In genomic region chr17:6683730-6684459, GRCh38 we compare ENCODE assay signal across 1 cellular context.
TF ChIP-seq lines count a peak whose summit lies in the region.

No MANE protein-coding gene starts in this region.

TF ChIP-seq in HepG2, 621 proteins besides CTCF, POLR2A, EP300 and RAD21 (continues in another document):
- no peak for TF ChIP-seq ZNF382 (CRISPR knock-in tag; IDR thresholded peaks at IDR 0.05; ENCODE audit: borderline replicate concordance)
- TF ChIP-seq MED8 (CRISPR knock-in tag; IDR thresholded peaks at IDR 0.05; ENCODE audit: insufficient replicate concordance): no peak
- TF ChIP-seq, protein P1, sequence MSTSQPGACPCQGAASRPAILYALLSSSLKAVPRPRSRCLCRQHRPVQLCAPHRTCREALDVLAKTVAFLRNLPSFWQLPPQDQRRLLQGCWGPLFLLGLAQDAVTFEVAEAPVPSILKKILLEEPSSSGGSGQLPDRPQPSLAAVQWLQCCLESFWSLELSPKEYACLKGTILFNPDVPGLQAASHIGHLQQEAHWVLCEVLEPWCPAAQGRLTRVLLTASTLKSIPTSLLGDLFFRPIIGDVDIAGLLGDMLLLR (CRISPR knock-in tag; IDR thresholded peaks at IDR 0.05): 0 out of 2 replicates have a peak, but pooled peaks have one; percentile 19
- no peak for TF ChIP-seq ZNF775 (CRISPR knock-in tag; IDR thresholded peaks at IDR 0.05; ENCODE audit: borderline replicate concordance)
- TF ChIP-seq TFE3 (CRISPR knock-in tag; IDR thresholded peaks at IDR 0.05): no peak
- TF ChIP-seq HNRNPH1 (optimal IDR thresholded peaks at IDR 0.05; ENCODE audit: low read depth, low read length): peak; percentile 45
- no peak for TF ChIP-seq RNF2 (conservative IDR thresholded peaks at IDR 0.05; ENCODE audit: low read depth)
- TF ChIP-seq ZNF83 (CRISPR knock-in tag; IDR thresholded peaks at IDR 0.05; ENCODE audit: borderline replicate concordance): 0 out of 2 replicates have a peak, but pooled peaks have one; percentile 21
- TF ChIP-seq, protein P2, sequence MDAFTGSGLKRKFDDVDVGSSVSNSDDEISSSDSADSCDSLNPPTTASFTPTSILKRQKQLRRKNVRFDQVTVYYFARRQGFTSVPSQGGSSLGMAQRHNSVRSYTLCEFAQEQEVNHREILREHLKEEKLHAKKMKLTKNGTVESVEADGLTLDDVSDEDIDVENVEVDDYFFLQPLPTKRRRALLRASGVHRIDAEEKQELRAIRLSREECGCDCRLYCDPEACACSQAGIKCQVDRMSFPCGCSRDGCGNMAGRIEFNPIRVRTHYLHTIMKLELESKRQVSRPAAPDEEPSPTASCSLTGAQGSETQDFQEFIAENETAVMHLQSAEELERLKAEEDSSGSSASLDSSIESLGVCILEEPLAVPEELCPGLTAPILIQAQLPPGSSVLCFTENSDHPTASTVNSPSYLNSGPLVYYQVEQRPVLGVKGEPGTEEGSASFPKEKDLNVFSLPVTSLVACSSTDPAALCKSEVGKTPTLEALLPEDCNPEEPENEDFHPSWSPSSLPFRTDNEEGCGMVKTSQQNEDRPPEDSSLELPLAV (CRISPR knock-in tag; conservative IDR thresholded peaks at IDR 0.05; ENCODE audit: low read depth): no peak
- TF ChIP-seq, protein P3, sequence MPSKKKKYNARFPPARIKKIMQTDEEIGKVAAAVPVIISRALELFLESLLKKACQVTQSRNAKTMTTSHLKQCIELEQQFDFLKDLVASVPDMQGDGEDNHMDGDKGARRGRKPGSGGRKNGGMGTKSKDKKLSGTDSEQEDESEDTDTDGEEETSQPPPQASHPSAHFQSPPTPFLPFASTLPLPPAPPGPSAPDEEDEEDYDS (CRISPR knock-in tag; IDR thresholded peaks at IDR 0.05): no peak
- no peak for TF ChIP-seq KAT8 (CRISPR knock-in tag; IDR thresholded peaks at IDR 0.05)
- TF ChIP-seq ZBTB10 (CRISPR knock-in tag; IDR thresholded peaks at IDR 0.05; ENCODE audit: borderline replicate concordance): no peak
- TF ChIP-seq ZNF7 (CRISPR knock-in tag; IDR thresholded peaks at IDR 0.05): no peak
- no peak for TF ChIP-seq IRF2 (CRISPR knock-in tag; IDR thresholded peaks at IDR 0.05)
- peak; percentile 26; the same call in 1 of the 2 replicates for TF ChIP-seq ZNF333 (CRISPR knock-in tag; IDR thresholded peaks at IDR 0.05; ENCODE audit: borderline replicate concordance)
- TF ChIP-seq, protein P4, sequence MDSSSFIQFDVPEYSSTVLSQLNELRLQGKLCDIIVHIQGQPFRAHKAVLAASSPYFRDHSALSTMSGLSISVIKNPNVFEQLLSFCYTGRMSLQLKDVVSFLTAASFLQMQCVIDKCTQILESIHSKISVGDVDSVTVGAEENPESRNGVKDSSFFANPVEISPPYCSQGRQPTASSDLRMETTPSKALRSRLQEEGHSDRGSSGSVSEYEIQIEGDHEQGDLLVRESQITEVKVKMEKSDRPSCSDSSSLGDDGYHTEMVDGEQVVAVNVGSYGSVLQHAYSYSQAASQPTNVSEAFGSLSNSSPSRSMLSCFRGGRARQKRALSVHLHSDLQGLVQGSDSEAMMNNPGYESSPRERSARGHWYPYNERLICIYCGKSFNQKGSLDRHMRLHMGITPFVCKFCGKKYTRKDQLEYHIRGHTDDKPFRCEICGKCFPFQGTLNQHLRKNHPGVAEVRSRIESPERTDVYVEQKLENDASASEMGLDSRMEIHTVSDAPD (CRISPR knock-in tag; IDR thresholded peaks at IDR 0.05): no peak
- TF ChIP-seq ZHX2 (IDR thresholded peaks at IDR 0.05; ENCODE audit: low read depth): no peak
- TF ChIP-seq ZHX2 (CRISPR knock-in tag; IDR thresholded peaks at IDR 0.05; ENCODE audit: borderline replicate concordance): no peak
- no peak for TF ChIP-seq MAF1 (CRISPR knock-in tag; IDR thresholded peaks at IDR 0.05; ENCODE audit: borderline replicate concordance)
- no peak for TF ChIP-seq ZNF704 (CRISPR knock-in tag; IDR thresholded peaks at IDR 0.05; ENCODE audit: borderline replicate concordance)
- no peak; the same call in 1 of the 2 replicates for TF ChIP-seq PHF8 (CRISPR knock-in tag; IDR thresholded peaks at IDR 0.05)
- TF ChIP-seq, protein P5, sequence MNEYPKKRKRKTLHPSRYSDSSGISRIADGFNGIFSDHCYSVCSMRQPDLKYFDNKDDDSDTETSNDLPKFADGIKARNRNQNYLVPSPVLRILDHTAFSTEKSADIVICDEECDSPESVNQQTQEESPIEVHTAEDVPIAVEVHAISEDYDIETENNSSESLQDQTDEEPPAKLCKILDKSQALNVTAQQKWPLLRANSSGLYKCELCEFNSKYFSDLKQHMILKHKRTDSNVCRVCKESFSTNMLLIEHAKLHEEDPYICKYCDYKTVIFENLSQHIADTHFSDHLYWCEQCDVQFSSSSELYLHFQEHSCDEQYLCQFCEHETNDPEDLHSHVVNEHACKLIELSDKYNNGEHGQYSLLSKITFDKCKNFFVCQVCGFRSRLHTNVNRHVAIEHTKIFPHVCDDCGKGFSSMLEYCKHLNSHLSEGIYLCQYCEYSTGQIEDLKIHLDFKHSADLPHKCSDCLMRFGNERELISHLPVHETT (CRISPR knock-in tag; conservative IDR thresholded peaks at IDR 0.05): no peak
- 0 out of 2 replicates have a peak, but pooled peaks have one; percentile 7 for TF ChIP-seq ZNF430 (CRISPR knock-in tag; IDR thresholded peaks at IDR 0.05)
- no peak for TF ChIP-seq ZNF343 (CRISPR knock-in tag; IDR thresholded peaks at IDR 0.05)
- TF ChIP-seq ZKSCAN1 (IDR thresholded peaks at IDR 0.05; ENCODE audit: low read length): no peak
- TF ChIP-seq AGO1 (IDR thresholded peaks at IDR 0.05; ENCODE audit: low read depth, low read length, poor library complexity, severe bottlenecking): peak; percentile 41
- TF ChIP-seq MTF2 (CRISPR knock-in tag; IDR thresholded peaks at IDR 0.05; ENCODE audit: borderline replicate concordance): no peak
- peak; percentile 67; the same call in 1 of the 2 replicates for TF ChIP-seq SSRP1 (CRISPR knock-in tag; IDR thresholded peaks at IDR 0.05)
- no peak for TF ChIP-seq GPN1 (CRISPR knock-in tag; IDR thresholded peaks at IDR 0.05; ENCODE audit: borderline replicate concordance)
- no peak for TF ChIP-seq HNRNPK (IDR thresholded peaks at IDR 0.05; ENCODE audit: low read depth, low read length, poor library complexity, severe bottlenecking)
- no peak for TF ChIP-seq ZBED4 (CRISPR knock-in tag; IDR thresholded peaks at IDR 0.05; ENCODE audit: borderline replicate concordance)
- TF ChIP-seq SRY (CRISPR knock-in tag; IDR thresholded peaks at IDR 0.05): 0 out of 2 replicates have a peak, but pooled peaks have one; percentile 32
- TF ChIP-seq CCDC6 (CRISPR knock-in tag; IDR thresholded peaks at IDR 0.05): 0 out of 2 replicates have a peak, but pooled peaks have one; percentile 42
- TF ChIP-seq THYN1 (CRISPR knock-in tag; IDR thresholded peaks at IDR 0.05; ENCODE audit: borderline replicate concordance, low read depth): 0 out of 2 replicates have a peak, but pooled peaks have one; percentile 35
- 0 out of 2 replicates have a peak, but pooled peaks have one; percentile 19 for TF ChIP-seq NR2F2 (IDR thresholded peaks at IDR 0.05; ENCODE audit: borderline replicate concordance, low read depth)
- TF ChIP-seq PAF1 (CRISPR knock-in tag; IDR thresholded peaks at IDR 0.05): peak; percentile 77
